In the genomic region with DNA sequence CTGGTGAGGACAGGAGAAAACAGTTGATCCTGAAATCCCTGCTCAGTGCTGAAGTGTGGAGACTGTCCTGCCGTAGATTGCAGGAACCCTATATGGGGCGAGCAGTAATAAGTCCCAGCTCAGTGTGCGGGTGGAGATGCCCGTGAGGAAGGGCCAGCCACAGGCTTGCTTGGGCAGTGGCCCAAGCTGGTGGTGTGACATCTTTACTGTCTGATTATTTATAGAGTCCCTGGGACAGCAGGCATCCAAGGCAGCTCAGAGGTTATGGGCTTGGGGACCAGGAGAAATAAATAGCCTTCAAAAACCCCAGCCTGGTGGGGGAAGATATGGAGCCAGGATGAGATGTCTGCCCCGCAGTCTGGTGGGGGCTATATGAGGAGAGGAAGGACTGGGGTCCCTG, we compare ENCODE assay signal across 22 cellular contexts.
"Had no signal": no experiment of that assay in that cellular context is flagged by ENCODE, and none has a peak within 500 bp of the region (broad histone marks: within the 10 kb centered on the region; RNA-seq: fewer than 3 reads in every experiment).

No MANE protein-coding gene starts in this region.

- H3K27ac ChIP-seq: cardiac muscle cell, esophagus squamous epithelium, gastroesophageal sphincter, lower lobe of right lung, neutrophil, right lobe of liver, spleen, tibial artery had no signal

- H3K4me3 ChIP-seq: cardiac muscle cell, esophagus squamous epithelium, gastroesophageal sphincter, lower lobe of right lung, right lobe of liver, spleen, tibial artery had no signal

- H3K27ac Mint-ChIP-seq: dendritic cell treated with granulocyte-macrophage colony-stimulating factor and Interleukin-4, amounts not matched to agents 40 ng/mL and 50 ng/mL, for 4 days; memory B cell; mesothelial cell of epicardium; stimulated activated memory B cell treated with anti-CD40 and anti-IgM and Interleukin-4, amounts not matched to agents 10 μg/mL and 1 μg/mL and 100 μg/mL, for 72 hours; stimulated activated naive CD8-positive, alpha-beta T cell treated with anti-CD3 and anti-CD28 coated beads, Interleukin-15, Interleukin-2, amounts not matched to agents 100 ng/mL and 50 ng/mL, for 24 hours had no signal

- ATAC-seq: gastroesophageal sphincter; left lobe of liver; lower lobe of right lung; stimulated activated memory B cell treated with anti-CD40 and anti-IgM and Interleukin-4, amounts not matched to agents 10 μg/mL and 1 μg/mL and 100 μg/mL, for 72 hours had no signal

- H3K36me3 Mint-ChIP-seq: memory B cell; mesothelial cell of epicardium; naive B cell; stimulated activated memory B cell treated with anti-CD40 and anti-IgM and Interleukin-4, amounts not matched to agents 10 μg/mL and 1 μg/mL and 100 μg/mL, for 72 hours had no signal

- H3K9me3 Mint-ChIP-seq: dendritic cell treated with granulocyte-macrophage colony-stimulating factor and Interleukin-4, amounts not matched to agents 40 ng/mL and 50 ng/mL, for 4 days; memory B cell; mesothelial cell of epicardium; nephron; stimulated activated memory B cell treated with anti-CD40 and anti-IgM and Interleukin-4, amounts not matched to agents 10 μg/mL and 1 μg/mL and 100 μg/mL, for 72 hours; stimulated activated naive CD8-positive, alpha-beta T cell treated with anti-CD3 and anti-CD28 coated beads, Interleukin-15, Interleukin-2, amounts not matched to agents 100 ng/mL and 50 ng/mL, for 24 hours had no signal

- H3K4me3 Mint-ChIP-seq: dendritic cell treated with granulocyte-macrophage colony-stimulating factor and Interleukin-4, amounts not matched to agents 40 ng/mL and 50 ng/mL, for 4 days; memory B cell; mesothelial cell of epicardium; naive B cell; nephron; stimulated activated memory B cell treated with anti-CD40 and anti-IgM and Interleukin-4, amounts not matched to agents 10 μg/mL and 1 μg/mL and 100 μg/mL, for 72 hours; stimulated activated naive CD8-positive, alpha-beta T cell treated with anti-CD3 and anti-CD28 coated beads, Interleukin-15, Interleukin-2, amounts not matched to agents 100 ng/mL and 50 ng/mL, for 24 hours had no signal

- H3K27me3 ChIP-seq: right lobe of liver had no signal

- H3K36me3 ChIP-seq: cardiac muscle cell, esophagus squamous epithelium, gastroesophageal sphincter, lower lobe of right lung, neutrophil, right lobe of liver, spleen, tibial artery had no signal

- H3K9me3 ChIP-seq: esophagus squamous epithelium, gastroesophageal sphincter, lower lobe of right lung, neutrophil, right lobe of liver, spleen, tibial artery had no signal

- DNase-seq: cerebellar nuclear complex; esophagus squamous epithelium; foreskin fibroblast; lower lobe of right lung; naive B cell; posterior cingulate gyrus; right lobe of liver; spleen; stimulated activated CD4-positive, alpha-beta T cell treated with anti-CD3 and anti-CD28 coated beads, Interleukin-15, amount 100 ng/mL, for 24 hours; stimulated activated CD4-positive, alpha-beta T cell treated with anti-CD3 and anti-CD28 coated beads, Interleukin-1b, Interleukin-23, amount 100 ng/mL, for 48 hours; stimulated activated CD4-positive, alpha-beta T cell treated with anti-CD3 and anti-CD28 coated beads, Interleukin-4, amount 100 ng/mL, for 24 hours; tibial artery had no signal

- H3K4me1 ChIP-seq: esophagus squamous epithelium, gastroesophageal sphincter, lower lobe of right lung, right lobe of liver, tibial artery had no signal
